In genomic region chr5:126395198-126395597, GRCh38 we compare ENCODE assay signal across 15 cellular contexts. TPM values are rescaled to one million over a fixed set of nuclear protein-coding genes. Genes with fewer than 3 reads are reported as not detected.
DNase-seq lines count a peak whose midpoint lies in the region; ATAC-seq, FAIRE-seq and TF ChIP-seq lines count a peak whose summit lies in the region.
"Had no signal": no experiment of that assay in that cellular context is flagged by ENCODE, and none has a peak within 500 bp of the region (broad histone marks: within the 10 kb centered on the region; RNA-seq: fewer than 3 reads in every experiment).

No MANE protein-coding gene starts in this region.

- H3K4me1 ChIP-seq in HepG2 (ENCODE audit: insufficient read depth, low read length) (peaks cover 2% of the 10 kb centered on the region), SJCRH30 (no peaks in the 10 kb centered on the region)

- H4K20me1 ChIP-seq in HepG2 (ENCODE audit: insufficient read depth, low read length) = no peaks in the 10 kb centered on the region

- TF ChIP-seq CTCF in HepG2 (CRISPR knock-in tag; IDR thresholded peaks at IDR 0.05) = no peak

- no peak overlapping the region for H3K4me2 ChIP-seq in HepG2 (ENCODE audit: low read depth, low read length)

- no peak overlapping the region for H3K9ac ChIP-seq in HepG2 (ENCODE audit: insufficient read depth, low read depth, low read length)

- H2AFZ ChIP-seq in HepG2 (ENCODE audit: low read length) = no peak overlapping the region

- H3K4me3 ChIP-seq in HepG2 (replicated peaks in 1 of 3; ENCODE audit: insufficient read depth in 1 of 3, low read depth in 2 of 3, low read length in 3 of 3) = no peak overlapping the region
- no peak overlapping the region for H3K4me3 ChIP-seq in SJCRH30
- H3K4me3 ChIP-seq: mucosa of descending colon had no signal

- no peaks in the 10 kb centered on the region for H3K79me2 ChIP-seq in HepG2 (ENCODE audit: insufficient read depth, low read length)

- CTCF ChIA-PET in HepG2 (lab: Yijun Ruan, JAX; ENCODE audit: low intra/inter-chr PET ratio, low total read pairs) = no interaction called here

- H3K36me3 ChIP-seq in HepG2 (replicated peaks in 1 of 2; ENCODE audit: control insufficient read depth in 1 of 2, insufficient read depth in 2 of 2, low read length in 2 of 2) = no peaks in the 10 kb centered on the region
- H3K36me3 ChIP-seq in SJCRH30 = no peaks in the 10 kb centered on the region

- ATAC-seq in SK-N-SH treated with all-trans-retinoic acid at 6 μM for 48 hours (peak; percentile 89), HepG2 (no peak), HG03460 (IDR thresholded peaks at IDR 0.05; ENCODE audit: unreplicated experiment) (no peak), HG02885 (IDR thresholded peaks at IDR 0.05; ENCODE audit: poor library complexity, unreplicated experiment) (no peak), GM21529 (IDR thresholded peaks at IDR 0.05; ENCODE audit: unreplicated experiment) (no peak)
- ATAC-seq: activated CD8-positive, alpha-beta T cell treated with anti-CD3 and anti-CD28 coated beads for 36 hours; mucosa of descending colon had no signal

- no peak for TF ChIP-seq POLR2A in HepG2 (IDR thresholded peaks at IDR 0.05; ENCODE audit: insufficient read depth in 1 of 2, low read depth in 2 of 2, low read length in 2 of 2)

- TF ChIP-seq RAD21 in HepG2 (CRISPR knock-in tag; IDR thresholded peaks at IDR 0.05) = no peak

- intact Hi-C loops in HepG2 (cut with micrococcal nuclease; ENCODE audit: unreplicated experiment) = no loop called here

- H3K27ac ChIP-seq in epithelial cell of prostate = peak overlapping the region; percentile 57
- H3K27ac ChIP-seq in HepG2 (ENCODE audit: extremely low read length, insufficient read depth, low read length) = no peak overlapping the region
- no peak overlapping the region for H3K27ac ChIP-seq in SJCRH30

- FAIRE-seq in HepG2 (lab: Jason Lieb, UNC) = no peak
- FAIRE-seq: endothelial cell of umbilical vein had no signal

- H3K27me3 ChIP-seq in HepG2 (ENCODE audit: control insufficient read depth in 1 of 2, insufficient read depth in 2 of 2, low read length in 2 of 2) (no peaks in the 10 kb centered on the region), SJCRH30 (no peaks in the 10 kb centered on the region)

- 93% methylated on average over 2 of the region's 2 CpGs for WGBS in HepG2 (ENCODE audit: low lambda C conversion rate)

- POLR2A ChIA-PET in HepG2 (lab: Yijun Ruan, JAX) = no interaction called here

- no TSS peak for BruUV-seq in HepG2 (replicated peaks; lab: Mats Ljungman, UMichigan)

- no peak for TF ChIP-seq EP300 in HepG2 (IDR thresholded peaks at IDR 0.05; ENCODE audit: low read depth in 2 of 2, low read length in 2 of 2)
- no peak for TF ChIP-seq EP300 in HepG2 (CRISPR knock-in tag; IDR thresholded peaks at IDR 0.05; ENCODE audit: borderline replicate concordance)

- DNase-seq in Ammon's horn (ENCODE audit: low spot score) = peak; percentile 35
- no peak for DNase-seq in epithelial cell of prostate (ENCODE audit: low read depth, low spot score)
- DNase-seq in HepG2 (ENCODE audit: low spot score) = no peak
- DNase-seq in SJCRH30 = no peak
- DNase-seq: activated CD8-positive, alpha-beta T cell treated with anti-CD3 and anti-CD28 coated beads for 36 hours; activated effector memory CD4-positive, alpha-beta T cell treated with anti-CD3 and anti-CD28 coated beads, Interleukin-2, amount 50 U/mL, for 16 hours; caudate nucleus; MM.1S; mucosa of descending colon; NCI-H2171 had no signal

- H3K9me3 ChIP-seq in HepG2 (ENCODE audit: low read length) (peaks cover 14% of the 10 kb centered on the region), SJCRH30 (replicated peaks) (peaks cover 9% of the 10 kb centered on the region)

- in situ Hi-C loops in HepG2 (cut with HindIII; ENCODE audit: extremely low pct_ligation_motif_present, low pct_unique_long_range_greater_than_20kb) = no loop called here

TF ChIP-seq in SK-N-SH treated with all-trans-retinoic acid at 6 μM for 48 hours, 23 proteins besides CTCF, POLR2A, EP300 and RAD21 (continues in another document):
- TF ChIP-seq, protein P1, sequence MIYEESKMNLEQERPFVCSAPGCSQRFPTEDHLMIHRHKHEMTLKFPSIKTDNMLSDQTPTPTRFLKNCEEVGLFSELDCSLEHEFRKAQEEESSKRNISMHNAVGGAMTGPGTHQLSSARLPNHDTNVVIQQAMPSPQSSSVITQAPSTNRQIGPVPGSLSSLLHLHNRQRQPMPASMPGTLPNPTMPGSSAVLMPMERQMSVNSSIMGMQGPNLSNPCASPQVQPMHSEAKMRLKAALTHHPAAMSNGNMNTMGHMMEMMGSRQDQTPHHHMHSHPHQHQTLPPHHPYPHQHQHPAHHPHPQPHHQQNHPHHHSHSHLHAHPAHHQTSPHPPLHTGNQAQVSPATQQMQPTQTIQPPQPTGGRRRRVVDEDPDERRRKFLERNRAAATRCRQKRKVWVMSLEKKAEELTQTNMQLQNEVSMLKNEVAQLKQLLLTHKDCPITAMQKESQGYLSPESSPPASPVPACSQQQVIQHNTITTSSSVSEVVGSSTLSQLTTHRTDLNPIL (CRISPR knock-in tag; IDR thresholded peaks at IDR 0.05; ENCODE audit: low read depth) = no peak
- TF ChIP-seq ZNF565 (CRISPR knock-in tag; conservative IDR thresholded peaks at IDR 0.05; ENCODE audit: low read depth) (no peak), GLIS3 (CRISPR knock-in tag; IDR thresholded peaks at IDR 0.05) (no peak), ESRRG (CRISPR knock-in tag; IDR thresholded peaks at IDR 0.05) (no peak), ARNTL (CRISPR knock-in tag; IDR thresholded peaks at IDR 0.05; ENCODE audit: borderline replicate concordance, low read depth) (no peak), ZC3H10 (CRISPR knock-in tag; IDR thresholded peaks at IDR 0.05) (no peak), PPARA (CRISPR knock-in tag; IDR thresholded peaks at IDR 0.05; ENCODE audit: borderline replicate concordance) (no peak), TCF4 (CRISPR knock-in tag; IDR thresholded peaks at IDR 0.05; ENCODE audit: borderline replicate concordance) (no peak)

TF ChIP-seq in HepG2, 621 proteins besides CTCF, POLR2A, EP300 and RAD21 (continues in another document):
- TF ChIP-seq, protein P2, sequence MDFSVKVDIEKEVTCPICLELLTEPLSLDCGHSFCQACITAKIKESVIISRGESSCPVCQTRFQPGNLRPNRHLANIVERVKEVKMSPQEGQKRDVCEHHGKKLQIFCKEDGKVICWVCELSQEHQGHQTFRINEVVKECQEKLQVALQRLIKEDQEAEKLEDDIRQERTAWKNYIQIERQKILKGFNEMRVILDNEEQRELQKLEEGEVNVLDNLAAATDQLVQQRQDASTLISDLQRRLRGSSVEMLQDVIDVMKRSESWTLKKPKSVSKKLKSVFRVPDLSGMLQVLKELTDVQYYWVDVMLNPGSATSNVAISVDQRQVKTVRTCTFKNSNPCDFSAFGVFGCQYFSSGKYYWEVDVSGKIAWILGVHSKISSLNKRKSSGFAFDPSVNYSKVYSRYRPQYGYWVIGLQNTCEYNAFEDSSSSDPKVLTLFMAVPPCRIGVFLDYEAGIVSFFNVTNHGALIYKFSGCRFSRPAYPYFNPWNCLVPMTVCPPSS (IDR thresholded peaks at IDR 0.05) = no peak
- TF ChIP-seq FOSL1 (CRISPR knock-in tag; IDR thresholded peaks at IDR 0.05; ENCODE audit: borderline replicate concordance) = no peak
- no peak for TF ChIP-seq GABPB1 (CRISPR knock-in tag; IDR thresholded peaks at IDR 0.05)
- no peak for TF ChIP-seq GPN1 (CRISPR knock-in tag; IDR thresholded peaks at IDR 0.05; ENCODE audit: borderline replicate concordance)
- TF ChIP-seq NFE2 (CRISPR knock-in tag; IDR thresholded peaks at IDR 0.05) = no peak
- TF ChIP-seq MAFF (IDR thresholded peaks at IDR 0.05; ENCODE audit: low read depth, low read length) = peak; percentile 54; the same call in 1 of the 2 replicates
- TF ChIP-seq KMT2A (CRISPR knock-in tag; IDR thresholded peaks at IDR 0.05) = no peak
- no peak for TF ChIP-seq PATZ1 (CRISPR knock-in tag; IDR thresholded peaks at IDR 0.05)

RNA-seq across cellular contexts. Expression of gene GRAMD2B, which starts 28.0 kb away (rescaled TPM):
- total RNA-seq in HepG2 (2016; rRNA removed; fragmentation: Illumina TruSeq; extraction: Trizol) = 8.1 and 8.8 TPM in 2 replicates
- 1.4 and 1.6 TPM in 2 replicates for total RNA-seq in HepG2 (2016; cell fraction: cytosol; rRNA removed; fragmentation: Illumina TruSeq; extraction: Trizol; ENCODE audit: low read depth)
- 6.7 and 8.2 TPM in 2 replicates for total RNA-seq in HepG2 (2016; cell fraction: insoluble cytoplasmic fraction; rRNA removed; fragmentation: Illumina TruSeq; extraction: Trizol)
- 3.9 and 5.1 TPM in 2 replicates for total RNA-seq in HepG2 (2016; cell fraction: membrane; rRNA removed; fragmentation: Illumina TruSeq; extraction: Trizol)
- total RNA-seq in HepG2 (2016; cell fraction: nucleus; rRNA removed; fragmentation: Illumina TruSeq; extraction: Trizol) = 10.5 and 10.7 TPM in 2 replicates
- 10.6 and 11.2 TPM in 2 replicates for polyA plus RNA-seq in HepG2 (2011; rRNA removed)
- polyA plus RNA-seq in HepG2 (2011; cell fraction: cytosol; rRNA removed) = 6.0 and 10.9 TPM in 2 replicates
- 9.0 and 10.1 TPM in 2 replicates for polyA plus RNA-seq in HepG2 (2011; cell fraction: nucleus; rRNA removed)
- 8.8 and 11.2 TPM in 2 replicates for polyA plus RNA-seq in HepG2 (2012)
- polyA plus RNA-seq in HepG2 (2016; cell fraction: cytosol; fragmentation: Illumina TruSeq; extraction: Trizol; ENCODE audit: low read depth) = 0.98 and 1.7 TPM in 2 replicates
- 7.8 and 8.9 TPM in 2 replicates for polyA plus RNA-seq in HepG2 (2016; cell fraction: insoluble cytoplasmic fraction; fragmentation: Illumina TruSeq; extraction: Trizol; ENCODE audit: low read depth)
- 2.1 and 2.4 TPM in 2 replicates for polyA plus RNA-seq in HepG2 (2016; cell fraction: membrane; fragmentation: Illumina TruSeq; extraction: Trizol; ENCODE audit: low read depth)
- polyA plus RNA-seq in HepG2 (2016; cell fraction: nucleus; fragmentation: Illumina TruSeq; extraction: Trizol; ENCODE audit: insufficient read depth, low read depth) = 11.7 and 12.4 TPM in 2 replicates
- polyA minus RNA-seq in HepG2 (2011; rRNA and poly(A)+ RNA removed; ENCODE audit: low replicate concordance) = 5.6 and 6.2 TPM in 2 replicates
- 6.1 and 7.8 TPM in 2 replicates for polyA minus RNA-seq in HepG2 (2011; cell fraction: cytosol; rRNA and poly(A)+ RNA removed)
- polyA minus RNA-seq in HepG2 (2011; cell fraction: nucleus; rRNA and poly(A)+ RNA removed) = 35.9 and 42.4 TPM in 2 replicates
- 12.1 and 14.3 TPM in 2 replicates for total RNA-seq in SJCRH30 (2014; rRNA removed; shearing (Covaris generic))
